ENCODE assay signal across 1 cellular context in the genomic region with DNA sequence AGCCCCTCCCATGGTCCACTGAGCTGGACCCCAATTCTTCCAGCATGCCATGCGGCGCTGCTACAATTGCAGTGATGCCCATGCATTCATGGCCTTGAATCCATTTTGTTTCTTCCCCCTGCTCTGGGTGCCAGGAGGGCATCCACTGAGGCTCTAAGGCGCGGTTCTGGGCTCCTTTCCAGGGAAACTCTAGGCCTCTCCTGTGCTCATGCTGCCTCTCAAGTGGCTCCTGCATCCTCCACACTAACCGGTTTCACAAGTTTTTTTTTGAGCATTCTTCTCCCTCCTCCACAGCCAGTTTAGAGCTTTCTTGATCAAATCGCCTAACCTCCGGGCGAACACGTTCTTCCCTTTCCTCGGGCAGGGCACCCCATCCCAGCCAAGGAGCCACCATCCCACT.
TF ChIP-seq lines count a peak whose summit lies in the region.

No MANE protein-coding gene starts in this region.

TF ChIP-seq in IMR-90, 13 proteins besides CTCF, POLR2A, EP300 and RAD21:
- TF ChIP-seq BHLHE40 (IDR thresholded peaks at IDR 0.05; ENCODE audit: low read depth, low read length) (no peak), FOS (IDR thresholded peaks at IDR 0.05; ENCODE audit: low read depth, low read length) (no peak), MAZ (IDR thresholded peaks at IDR 0.05; ENCODE audit: borderline replicate concordance, low read depth, low read length) (no peak)
